22 cellular contexts compared by ENCODE assay signal in genomic region chr14:87979689-87980088, GRCh38. TPM values are rescaled to one million over a fixed set of nuclear protein-coding genes. Genes with fewer than 3 reads are reported as not detected.
DNase-seq lines count a peak whose midpoint lies in the region; ATAC-seq and TF ChIP-seq lines count a peak whose summit lies in the region.
"Had no signal": no experiment of that assay in that cellular context is flagged by ENCODE, and none has a peak within 500 bp of the region (broad histone marks: within the 10 kb centered on the region; RNA-seq: fewer than 3 reads in every experiment).

No MANE protein-coding gene starts in this region.

- H3K27me3 Mint-ChIP-seq in activated T-cell treated with anti-CD3 and anti-CD28 coated beads, Interleukin-2, amount 50 U/mL, for 4 hours (ENCODE audit: low read depth): no peaks in the 10 kb centered on the region
- H3K27me3 Mint-ChIP-seq: CD4-positive, alpha-beta memory T cell had no signal

- peak; percentile 95 for ATAC-seq in Right ventricle myocardium superior (ENCODE audit: poor library complexity)
- no peak for ATAC-seq in stimulated activated effector memory CD8-positive, alpha-beta T cell treated with anti-CD3 and anti-CD28 coated beads, Interleukin-12 subunit alpha, Interleukin-12 subunit beta, amount 100 ng/mL, for 72 hours
- no peak for ATAC-seq in activated T-cell treated with anti-CD3 and anti-CD28 coated beads, Interleukin-2, amount 50 U/mL, for 4 hours
- no peak for ATAC-seq in HG03159 (IDR thresholded peaks at IDR 0.05; ENCODE audit: unreplicated experiment)

- no peak overlapping the region for H3K4me3 ChIP-seq in cardiac muscle cell
- no peak overlapping the region for H3K4me3 ChIP-seq in left ventricle myocardium inferior
- H3K4me3 ChIP-seq: HAP-1 had no signal

- no peak for DNase-seq in Right ventricle myocardium superior
- DNase-seq in cardiac septum (ENCODE audit: low spot score): no peak
- DNase-seq in cardiac muscle cell (ENCODE audit: low read depth in 1 of 2, low spot score in 1 of 2): peak in 1 of 2 donors; percentile 58
- peak; percentile 29 for DNase-seq in left ventricle myocardium inferior
- no peak for DNase-seq in stimulated activated effector memory CD8-positive, alpha-beta T cell treated with anti-CD3 and anti-CD28 coated beads, Interleukin-12 subunit alpha, Interleukin-12 subunit beta, amount 100 ng/mL, for 72 hours (ENCODE audit: low spot score in 2 of 2)
- no peak for DNase-seq in activated T-cell treated with anti-CD3 and anti-CD28 coated beads, Interleukin-2, amount 50 U/mL, for 4 hours
- no peak for DNase-seq in NK-92 treated with Interleukin-12 subunit alpha and Interleukin-12 subunit beta, amount 100 ng/mL, for 24 hours (lab: John Stamatoyannopoulos, UW)
- DNase-seq: C1 segment of cervical spinal cord; Calu3; CD4-positive, alpha-beta memory T cell; COR-L47; DMS53; DMS79 treated with DMSO at 0.1 percent for 48 hours; GF-D8; GOT3; HFFc6 had no signal

- H3K27me3 ChIP-seq in cardiac muscle cell (no peaks in the 10 kb centered on the region), left ventricle myocardium inferior (ENCODE audit: low read depth) (no peaks in the 10 kb centered on the region)

- H3K36me3 Mint-ChIP-seq in stimulated activated effector memory CD8-positive, alpha-beta T cell treated with anti-CD3 and anti-CD28 coated beads, Interleukin-12 subunit alpha, Interleukin-12 subunit beta, amount 100 ng/mL, for 72 hours: peaks cover 83% of the 10 kb centered on the region
- H3K36me3 Mint-ChIP-seq in activated T-cell treated with anti-CD3 and anti-CD28 coated beads, Interleukin-2, amount 50 U/mL, for 4 hours (ENCODE audit: insufficient read depth): peaks cover 33% of the 10 kb centered on the region

- no peaks in the 10 kb centered on the region for H3K9me3 ChIP-seq in cardiac muscle cell (ENCODE audit: low read depth)
- no peaks in the 10 kb centered on the region for H3K9me3 ChIP-seq in left ventricle myocardium inferior (replicated peaks)
- H3K9me3 ChIP-seq: HAP-1 had no signal

- no peak for TF ChIP-seq CTCF in cardiac muscle cell (IDR thresholded peaks at IDR 0.05; ENCODE audit: low read depth, low read length)
- TF ChIP-seq CTCF in left ventricle myocardium inferior (IDR thresholded peaks at IDR 0.05; ENCODE audit: borderline replicate concordance): no peak

- H3K4me1 Mint-ChIP-seq in stimulated activated effector memory CD8-positive, alpha-beta T cell treated with anti-CD3 and anti-CD28 coated beads, Interleukin-12 subunit alpha, Interleukin-12 subunit beta, amount 100 ng/mL, for 72 hours: peaks cover 6% of the 10 kb centered on the region
- H3K4me1 Mint-ChIP-seq in activated T-cell treated with anti-CD3 and anti-CD28 coated beads, Interleukin-2, amount 50 U/mL, for 4 hours (ENCODE audit: low read depth): no peaks in the 10 kb centered on the region

- no peaks in the 10 kb centered on the region for H3K36me3 ChIP-seq in cardiac muscle cell
- peaks cover 52% of the 10 kb centered on the region for H3K36me3 ChIP-seq in left ventricle myocardium inferior
- H3K36me3 ChIP-seq: HAP-1 had no signal

- H3K27ac ChIP-seq in cardiac muscle cell (peak overlapping the region; percentile 27), left ventricle myocardium inferior (replicated peaks) (peak overlapping the region; percentile 42)

- peaks cover 3% of the 10 kb centered on the region for H3K9me3 Mint-ChIP-seq in stimulated activated effector memory CD8-positive, alpha-beta T cell treated with anti-CD3 and anti-CD28 coated beads, Interleukin-12 subunit alpha, Interleukin-12 subunit beta, amount 100 ng/mL, for 72 hours
- no peaks in the 10 kb centered on the region for H3K9me3 Mint-ChIP-seq in activated T-cell treated with anti-CD3 and anti-CD28 coated beads, Interleukin-2, amount 50 U/mL, for 4 hours
- H3K9me3 Mint-ChIP-seq: HFFc6 had no signal

- H3K27ac Mint-ChIP-seq in stimulated activated effector memory CD8-positive, alpha-beta T cell treated with anti-CD3 and anti-CD28 coated beads, Interleukin-12 subunit alpha, Interleukin-12 subunit beta, amount 100 ng/mL, for 72 hours: peak overlapping the region; percentile 8
- H3K27ac Mint-ChIP-seq: HFFc6 had no signal

- peaks cover 6% of the 10 kb centered on the region for H3K4me1 ChIP-seq in cardiac muscle cell (ENCODE audit: low read depth)
- H3K4me1 ChIP-seq in left ventricle myocardium inferior: no peaks in the 10 kb centered on the region
- H3K4me1 ChIP-seq: HAP-1 had no signal

- H3K4me3 Mint-ChIP-seq in stimulated activated effector memory CD8-positive, alpha-beta T cell treated with anti-CD3 and anti-CD28 coated beads, Interleukin-12 subunit alpha, Interleukin-12 subunit beta, amount 100 ng/mL, for 72 hours: no peak overlapping the region
- H3K4me3 Mint-ChIP-seq in activated T-cell treated with anti-CD3 and anti-CD28 coated beads, Interleukin-2, amount 50 U/mL, for 4 hours: no peak overlapping the region
- H3K4me3 Mint-ChIP-seq: CD4-positive, alpha-beta memory T cell; HFFc6 had no signal

- intact Hi-C loops in Right ventricle myocardium superior (cut with DNase I) (no loop called here), cardiac septum (cut with DNase I) (no loop called here), left ventricle myocardium inferior (cut with micrococcal nuclease) (no loop called here)

RNA-seq across cellular contexts. Expression of gene GALC, which starts 13.3 kb away (rescaled TPM):
- 12.0 TPM for total RNA-seq in Right ventricle myocardium superior
- total RNA-seq in cardiac septum: 13.9 TPM
- total RNA-seq in cardiac muscle cell: 41.9 and 69.5 TPM in 2 replicates
- 31.3 and 34.6 TPM in 2 replicates for polyA plus RNA-seq in cardiac muscle cell
- 14.5 TPM for total RNA-seq in left ventricle myocardium inferior
- 1 to 10 TPM; 5.6 to 6.6 (median 5.7) TPM for total RNA-seq in activated T-cell treated with anti-CD3 and anti-CD28 coated beads, Interleukin-2, amount 50 U/mL, for 4 hours
- total RNA-seq: A172 had no signal

RNA-seq across cellular contexts. Expression of gene GPR65, which starts 25.2 kb away (rescaled TPM):
- total RNA-seq in Right ventricle myocardium superior: 0.38 TPM
- total RNA-seq in cardiac septum: 0.57 TPM
- total RNA-seq in cardiac muscle cell: not detected in 2 replicates
- polyA plus RNA-seq in cardiac muscle cell: not detected in 2 replicates
- total RNA-seq in left ventricle myocardium inferior: 0.25 TPM
- 1 to 10 TPM; 4.8 to 5.3 (median 4.8) TPM for total RNA-seq in activated T-cell treated with anti-CD3 and anti-CD28 coated beads, Interleukin-2, amount 50 U/mL, for 4 hours
- total RNA-seq: A172, A673, Daoy, G401 had no signal
